In genomic region chr11:25633230-25633629, GRCh38 we compare ENCODE assay signal across 9 cellular contexts.
"Had no signal": no experiment of that assay in that cellular context is flagged by ENCODE, and none has a peak within 500 bp of the region (broad histone marks: within the 10 kb centered on the region; RNA-seq: fewer than 3 reads in every experiment).

No MANE protein-coding gene starts in this region.

- H2AFZ ChIP-seq: GM23248 had no signal

- H3K27ac ChIP-seq: GM23248 had no signal

- H3K4me1 Mint-ChIP-seq: H9 had no signal

- FAIRE-seq: H54, HTR-8/SVneo, K562 had no signal

- H3K4me3 Mint-ChIP-seq: H9 had no signal

- H3K4me3 ChIP-seq: GM23248, K562 had no signal

- DNase-seq: GM23248, GOT3, H9, HCEC 1CT, Kasumi-1, KG1 had no signal

- H3K9ac ChIP-seq: GM23248 had no signal

- ATAC-seq: K562 had no signal

- H3K9me3 Mint-ChIP-seq: H9 had no signal

- H3K27ac Mint-ChIP-seq: H9 had no signal
